8 cellular contexts compared by ENCODE assay signal in the genomic region with DNA sequence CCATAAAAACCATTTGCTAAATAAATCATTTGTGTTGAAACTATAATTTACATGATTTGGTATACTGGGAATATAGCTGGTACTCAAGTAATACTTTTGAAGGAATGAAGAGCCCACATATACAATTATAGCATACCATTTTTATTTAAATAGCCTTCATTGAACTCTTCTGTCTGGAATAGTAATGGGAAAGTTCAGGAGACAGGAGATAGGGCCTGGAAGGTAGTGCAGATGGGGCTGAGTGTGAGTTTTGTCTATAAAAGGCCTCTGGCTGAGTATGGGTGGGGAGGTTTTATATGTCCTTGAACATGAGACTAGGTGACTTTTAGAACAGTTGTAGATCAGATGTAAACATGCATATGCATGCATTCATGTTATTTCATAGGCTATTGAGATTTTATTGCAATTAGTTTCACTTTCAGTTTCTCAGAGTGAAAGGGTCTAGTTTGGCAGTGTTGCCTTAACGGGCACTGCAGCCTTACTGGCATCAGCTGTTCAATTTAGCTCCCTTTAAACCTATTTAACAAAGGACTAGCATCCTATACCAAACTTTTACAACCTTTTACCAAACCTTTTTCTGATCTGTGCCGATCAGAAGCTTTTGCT. TPM values are rescaled to one million over a fixed set of nuclear protein-coding genes. Genes with fewer than 3 reads are reported as not detected.
A peak's percentile ranks its signal among the peaks of the same experiment; 100 is the strongest.
DNase-seq lines count a peak whose midpoint lies in the region; ATAC-seq and TF ChIP-seq lines count a peak whose summit lies in the region.

No MANE protein-coding gene starts in this region.

- peak; percentile 65 for DNase-seq in ELR (ENCODE audit: low read depth)
- no peak for DNase-seq in SK-N-SH
- peak; percentile 22 for DNase-seq in epithelial cell of esophagus (ENCODE audit: low read depth)
- DNase-seq in NCI-H446 (lab: John Stamatoyannopoulos, UW) = no peak
- no peak for DNase-seq in lower leg skin (ENCODE audit: low spot score in 2 of 2)

- TF ChIP-seq EP300 in SK-N-SH (IDR thresholded peaks at IDR 0.05; ENCODE audit: borderline replicate concordance in 1 of 2, low read depth in 1 of 2, low read length in 1 of 2) = no peak

- 23% methylated on average over 2 of the region's 2 CpGs for WGBS in SK-N-SH (ENCODE audit: low lambda C conversion rate)
- 9% methylated on average over 2 of the region's 2 CpGs for WGBS in lower leg skin, 2 donors

- peak; percentile 87 for ATAC-seq in GM19397 (IDR thresholded peaks at IDR 0.05; ENCODE audit: unreplicated experiment)
- ATAC-seq in HG03432 (IDR thresholded peaks at IDR 0.05; ENCODE audit: unreplicated experiment) = peak; percentile 79

- H3K4me1 Mint-ChIP-seq in nephron = peaks cover 4% of the 10 kb centered on the region

- no peak for TF ChIP-seq CTCF in SK-N-SH (IDR thresholded peaks at IDR 0.05)
- TF ChIP-seq CTCF in epithelial cell of esophagus (IDR thresholded peaks at IDR 0.05; ENCODE audit: insufficient read depth, low read depth, low read length, missing control alignments) = no peak
- TF ChIP-seq CTCF in nephron (IDR thresholded peaks at IDR 0.05; ENCODE audit: unreplicated experiment in 3 of 3) = no peak
- TF ChIP-seq CTCF in lower leg skin (IDR thresholded peaks at IDR 0.05) = no peak

- peak overlapping the region in 1 of 2 experiments; percentile 38; a peak in 3 of 4 replicates for H3K27ac ChIP-seq in SK-N-SH (ENCODE audit: low read depth in 2 of 2, low read length in 1 of 2)

- H3K4me1 ChIP-seq in SK-N-SH (ENCODE audit: control insufficient read depth in 1 of 2, insufficient read depth in 2 of 2, low read depth in 1 of 2, low read length in 1 of 2) = peaks cover 0 to 4% of the 10 kb centered on the region in 2 experiments; a peak in 3 of 4 replicates

- H2AFZ ChIP-seq in SK-N-SH (ENCODE audit: low read depth) = peak overlapping the region; percentile 99

- no peaks in the 10 kb centered on the region for H3K9me3 ChIP-seq in SK-N-SH

- CTCF ChIA-PET in SK-N-SH (lab: Yijun Ruan, JAX) = interaction anchor here (0.7 to 1.6 kb wide), 3 partner anchors 26 to 121 kb away, joined by 3 read pairs; no protein-coding TSS in a partner anchor

- no peaks in the 10 kb centered on the region for H3K36me3 Mint-ChIP-seq in nephron (ENCODE audit: low read depth)

- no peaks in the 10 kb centered on the region for H3K27me3 Mint-ChIP-seq in nephron (ENCODE audit: low read depth)

- POLR2A ChIA-PET in SK-N-SH (lab: Yijun Ruan, JAX) = no interaction called here

- no peak for TF ChIP-seq POLR2A in lower leg skin (IDR thresholded peaks at IDR 0.05)

- no peaks in the 10 kb centered on the region for H3K9me2 ChIP-seq in SK-N-SH

- peak overlapping the region in 2 of 3 experiments; percentile 32 to 55 for H3K4me3 Mint-ChIP-seq in nephron

- H3K36me3 ChIP-seq in SK-N-SH (replicated peaks in 1 of 2; ENCODE audit: control insufficient read depth in 1 of 2, insufficient read depth in 2 of 2, low read length in 1 of 2) = no peaks in the 10 kb centered on the region

- peak overlapping the region in 2 of 3 experiments; percentile 24 to 83 for H3K27ac Mint-ChIP-seq in nephron

- H3K4me3 ChIP-seq in SK-N-SH (ENCODE audit: low read depth in 2 of 2, low read length in 1 of 2) (peak overlapping the region; percentile 34 to 56), epithelial cell of esophagus (ENCODE audit: low read length) (peak overlapping the region; percentile 44), lower leg skin (ENCODE audit: low read depth, poor library complexity, severe bottlenecking) (no peak overlapping the region)

- no peaks in the 10 kb centered on the region for H3F3A ChIP-seq in SK-N-SH (replicated peaks; ENCODE audit: insufficient read depth)

- peak overlapping the region; percentile 35 for H3K9ac ChIP-seq in SK-N-SH

- TF ChIP-seq RAD21 in SK-N-SH (IDR thresholded peaks at IDR 0.05; ENCODE audit: low read length) = no peak

- H3K27me3 ChIP-seq in SK-N-SH (ENCODE audit: insufficient read depth) = no peaks in the 10 kb centered on the region

- H3K9me3 Mint-ChIP-seq in nephron = peaks cover 10% of the 10 kb centered on the region

- intact Hi-C loops in lower leg skin (cut with DNase I; ENCODE audit: low total_unique reads) = no loop called here

- H4K20me1 ChIP-seq in SK-N-SH (ENCODE audit: insufficient read depth) = no peaks in the 10 kb centered on the region

- H3K79me2 ChIP-seq in SK-N-SH (ENCODE audit: insufficient read depth) = no peaks in the 10 kb centered on the region

- H3K4me2 ChIP-seq in SK-N-SH = peak overlapping the region; percentile 73

TF ChIP-seq in SK-N-SH, 30 proteins besides CTCF, POLR2A, EP300 and RAD21:
- TF ChIP-seq CHD2 (IDR thresholded peaks at IDR 0.05; ENCODE audit: low read length, partially characterized antibody) = no peak
- TF ChIP-seq TCF12 (IDR thresholded peaks at IDR 0.05) = no peak
- TF ChIP-seq RXRA (IDR thresholded peaks at IDR 0.05; ENCODE audit: borderline replicate concordance, low read depth) = no peak
- TF ChIP-seq POLR2AphosphoS5 (IDR thresholded peaks at IDR 0.05; ENCODE audit: low read depth, low read length) = no peak
- TF ChIP-seq SMC3 (IDR thresholded peaks at IDR 0.05; ENCODE audit: low read depth, low read length) = no peak
- TF ChIP-seq, protein P1, sequence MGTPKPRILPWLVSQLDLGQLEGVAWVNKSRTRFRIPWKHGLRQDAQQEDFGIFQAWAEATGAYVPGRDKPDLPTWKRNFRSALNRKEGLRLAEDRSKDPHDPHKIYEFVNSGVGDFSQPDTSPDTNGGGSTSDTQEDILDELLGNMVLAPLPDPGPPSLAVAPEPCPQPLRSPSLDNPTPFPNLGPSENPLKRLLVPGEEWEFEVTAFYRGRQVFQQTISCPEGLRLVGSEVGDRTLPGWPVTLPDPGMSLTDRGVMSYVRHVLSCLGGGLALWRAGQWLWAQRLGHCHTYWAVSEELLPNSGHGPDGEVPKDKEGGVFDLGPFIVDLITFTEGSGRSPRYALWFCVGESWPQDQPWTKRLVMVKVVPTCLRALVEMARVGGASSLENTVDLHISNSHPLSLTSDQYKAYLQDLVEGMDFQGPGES (IDR thresholded peaks at IDR 0.05; ENCODE audit: low read depth, low read length) = no peak
- TF ChIP-seq JUND (IDR thresholded peaks at IDR 0.05) = no peak
- no peak for TF ChIP-seq FOXJ3 (CRISPR knock-in tag; IDR thresholded peaks at IDR 0.05)
- TF ChIP-seq YY1 (IDR thresholded peaks at IDR 0.05; ENCODE audit: low read depth) = no peak
- no peak for TF ChIP-seq MAX (IDR thresholded peaks at IDR 0.05; ENCODE audit: low read depth)
- TF ChIP-seq RCOR1 (IDR thresholded peaks at IDR 0.05; ENCODE audit: low read length) = no peak
- TF ChIP-seq, protein P2, sequence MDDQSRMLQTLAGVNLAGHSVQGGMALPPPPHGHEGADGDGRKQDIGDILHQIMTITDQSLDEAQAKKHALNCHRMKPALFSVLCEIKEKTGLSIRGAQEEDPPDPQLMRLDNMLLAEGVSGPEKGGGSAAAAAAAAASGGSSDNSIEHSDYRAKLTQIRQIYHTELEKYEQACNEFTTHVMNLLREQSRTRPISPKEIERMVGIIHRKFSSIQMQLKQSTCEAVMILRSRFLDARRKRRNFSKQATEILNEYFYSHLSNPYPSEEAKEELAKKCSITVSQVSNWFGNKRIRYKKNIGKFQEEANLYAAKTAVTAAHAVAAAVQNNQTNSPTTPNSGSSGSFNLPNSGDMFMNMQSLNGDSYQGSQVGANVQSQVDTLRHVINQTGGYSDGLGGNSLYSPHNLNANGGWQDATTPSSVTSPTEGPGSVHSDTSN (IDR thresholded peaks at IDR 0.05) = no peak
TF ChIP-seq in SK-N-SH: peak in this region for 0.

RNA-seq across cellular contexts. Expression of gene CGGBP1, which starts 27.2 kb away (rescaled TPM):
- polyA plus RNA-seq in SK-N-SH (2012; rRNA removed) = 34.5 and 38.3 TPM in 2 replicates
- 34.9 and 38.4 TPM in 2 replicates for polyA plus RNA-seq in SK-N-SH (2012; cell fraction: cytosol; rRNA removed)
- polyA plus RNA-seq in SK-N-SH (2012; cell fraction: nucleus; rRNA removed) = 65.5 and 68.7 TPM in 2 replicates
- total RNA-seq in lower leg skin = 10 to 100 TPM; 28.6 to 39.9 (median 34.9) TPM

RNA-seq across cellular contexts. Expression of gene ZNF654, which starts 27.4 kb away (rescaled TPM):
- 1.6 and 1.7 TPM in 2 replicates for polyA plus RNA-seq in SK-N-SH (2012; rRNA removed)
- polyA plus RNA-seq in SK-N-SH (2012; cell fraction: cytosol; rRNA removed) = 1.6 and 2.3 TPM in 2 replicates
- polyA plus RNA-seq in SK-N-SH (2012; cell fraction: nucleus; rRNA removed) = 1.6 and 3.0 TPM in 2 replicates
- 10 to 100 TPM; 12.1 to 19.4 (median 16.3) TPM for total RNA-seq in lower leg skin

Comparison
In these comparisons a context has a peak if more than half of its experiments do, and no peak if none do; other contexts are left out.
1. DNase-seq: peak in ELR (single experiment) and epithelial cell of esophagus (single experiment); none in SK-N-SH (single experiment), NCI-H446 (0 of 2) and lower leg skin (0 of 2).